Comparison of ENCODE assay signal across 8 cellular contexts in the genomic region with DNA sequence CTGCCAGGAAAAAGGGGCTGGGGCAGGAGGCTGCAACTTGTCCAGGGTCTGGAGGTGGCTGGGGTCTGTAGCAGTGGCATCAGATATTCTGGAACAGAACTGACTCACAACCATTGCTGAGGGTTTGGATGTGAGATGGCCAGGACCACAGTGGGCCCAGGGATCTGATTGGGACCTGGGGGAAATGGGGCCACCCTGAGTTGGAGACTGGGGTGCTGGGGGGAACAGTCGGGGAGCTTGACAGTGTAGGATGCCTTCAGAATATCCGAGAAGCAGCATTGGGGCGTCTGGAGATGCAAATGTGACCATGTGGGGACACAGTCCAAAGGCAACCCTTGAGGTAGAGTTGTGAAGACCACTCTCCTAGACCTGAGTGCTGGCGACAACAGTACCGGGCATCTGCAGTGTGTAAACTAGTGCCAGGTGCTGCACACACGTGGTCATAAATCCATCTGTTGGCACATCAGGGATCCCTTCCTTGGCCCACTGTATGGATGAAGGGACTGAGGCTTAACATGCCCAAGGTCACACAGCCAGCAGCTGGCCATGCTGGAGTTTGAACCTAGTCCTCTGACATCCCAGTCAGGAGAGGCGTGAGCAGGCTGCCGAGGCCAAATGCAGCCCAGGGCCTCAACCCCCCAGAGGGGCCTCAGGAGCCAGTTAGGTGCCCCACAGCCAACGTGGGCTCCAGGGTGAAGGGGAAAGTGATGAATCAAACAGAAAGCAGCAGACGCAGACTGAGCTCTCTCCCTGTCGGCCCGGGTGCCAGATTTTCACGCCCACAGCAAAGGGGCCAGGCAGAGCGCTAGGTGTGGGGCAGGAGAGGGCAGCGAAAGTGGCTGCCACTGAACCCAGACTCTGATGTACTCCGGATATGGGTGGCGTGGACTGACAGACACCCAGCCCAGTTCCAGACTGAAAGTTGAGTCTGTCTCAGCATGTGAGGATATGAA. TPM values are rescaled to one million over a fixed set of nuclear protein-coding genes. Genes with fewer than 3 reads are reported as not detected.
A peak's percentile ranks its signal among the peaks of the same experiment; 100 is the strongest.
DNase-seq lines count a peak whose midpoint lies in the region; ATAC-seq and TF ChIP-seq lines count a peak whose summit lies in the region.

No MANE protein-coding gene starts in this region.

- peaks cover 89% of the 10 kb centered on the region for H3K4me1 ChIP-seq in left ventricle myocardium inferior
- H3K4me1 ChIP-seq in right lobe of liver = peaks cover 0 to 94% (median 37%) of the 10 kb centered on the region in 4 donors
- peaks cover 49 to 80% of the 10 kb centered on the region in 2 donors for H3K4me1 ChIP-seq in thyroid gland

- TF ChIP-seq POLR2A in right lobe of liver (IDR thresholded peaks at IDR 0.05) = no peak
- no peak for TF ChIP-seq POLR2A in thyroid gland (IDR thresholded peaks at IDR 0.05)

- no peak for ATAC-seq in left cardiac atrium
- ATAC-seq in right lobe of liver = peak; percentile 16 to 55 (median 40)
- ATAC-seq in HG02970 (IDR thresholded peaks at IDR 0.05; ENCODE audit: low FRiP score, unreplicated experiment) = no peak
- ATAC-seq in HG03139 (IDR thresholded peaks at IDR 0.05; ENCODE audit: unreplicated experiment) = no peak

- intact Hi-C loops in left ventricle myocardium inferior (cut with micrococcal nuclease) (no loop called here), left cardiac atrium (cut with DNase I) (no loop called here), right lobe of liver (cut with DNase I) (no loop called here), thyroid gland (cut with DNase I) (no loop called here)

- H3K27ac ChIP-seq in left ventricle myocardium inferior (replicated peaks) = peak overlapping the region; percentile 93
- H3K27ac ChIP-seq in right lobe of liver = peak overlapping the region; percentile 69 to 82 (median 75)
- peak overlapping the region; percentile 36 to 98 (median 96) for H3K27ac ChIP-seq in thyroid gland

- H3K9me3 ChIP-seq in left ventricle myocardium inferior (replicated peaks) (no peaks in the 10 kb centered on the region), right lobe of liver (no peaks in the 10 kb centered on the region), thyroid gland (no peaks in the 10 kb centered on the region)

- no peak for DNase-seq in left ventricle myocardium inferior
- no peak for DNase-seq in left cardiac atrium
- peak; percentile 43 to 52 for DNase-seq in activated CD8-positive, alpha-beta memory T cell treated with anti-CD3 and anti-CD28 coated beads for 4 hours (ENCODE audit: low read depth in 2 of 2)
- DNase-seq in right lobe of liver = peak; percentile 56 to 79 (median 72)
- DNase-seq in thyroid gland = peak in 1 of 2 donors; percentile 41
- DNase-seq in NCI-H774 (lab: John Stamatoyannopoulos, UW) = no peak

- no peaks in the 10 kb centered on the region for H3K36me3 ChIP-seq in left ventricle myocardium inferior
- no peaks in the 10 kb centered on the region for H3K36me3 ChIP-seq in right lobe of liver
- H3K36me3 ChIP-seq in thyroid gland = no peaks in the 10 kb centered on the region

- TF ChIP-seq CTCF in left ventricle myocardium inferior (IDR thresholded peaks at IDR 0.05; ENCODE audit: borderline replicate concordance) = no peak
- no peak for TF ChIP-seq CTCF in right lobe of liver (IDR thresholded peaks at IDR 0.05)
- TF ChIP-seq CTCF in thyroid gland (IDR thresholded peaks at IDR 0.05) = no peak

- no peaks in the 10 kb centered on the region for H3K27me3 ChIP-seq in left ventricle myocardium inferior (ENCODE audit: low read depth)
- no peaks in the 10 kb centered on the region for H3K27me3 ChIP-seq in right lobe of liver
- H3K27me3 ChIP-seq in thyroid gland = no peaks in the 10 kb centered on the region

- WGBS in right lobe of liver (ENCODE audit: insufficient coverage, low coverage, low lambda C conversion rate, missing lambda C conversion rate) = 6% methylated on average over 3 of the region's 17 CpGs
- WGBS in thyroid gland, 2 donors = 65 to 71% methylated on average over 17 of the region's 17 CpGs

- H3K4me3 ChIP-seq in left ventricle myocardium inferior (no peak overlapping the region), right lobe of liver (no peak overlapping the region), thyroid gland (replicated peaks in 1 of 3) (no peak overlapping the region)

RNA-seq across cellular contexts. Expression of a gene that starts 18.8 kb away (rescaled TPM):
- total RNA-seq in left ventricle myocardium inferior = 16.1 TPM
- total RNA-seq in left cardiac atrium = 10 to 100 TPM; 11.8 to 19.7 TPM
- 10 to 100 TPM; 10.5 to 19.4 (median 14.0) TPM for total RNA-seq in right lobe of liver
- total RNA-seq in thyroid gland = 10 to 100 TPM; 13.9 to 20.8 (median 17.6) TPM

RNA-seq across cellular contexts. Expression of a gene that starts 20.5 kb away (rescaled TPM):
- 57.2 TPM for total RNA-seq in left ventricle myocardium inferior
- total RNA-seq in left cardiac atrium = 10 to 100 TPM; 29.7 to 32.3 TPM
- total RNA-seq in right lobe of liver = 1 to 10 TPM; 2.0 to 7.8 (median 2.8) TPM
- 10 to 100 TPM; 19.6 to 22.0 (median 20.3) TPM for total RNA-seq in thyroid gland

RNA-seq across cellular contexts. Expression of a gene that starts 23.5 kb away (rescaled TPM):
- total RNA-seq in left ventricle myocardium inferior (16.6 TPM), left cardiac atrium (10 to 100 TPM in 1 of 2 donors, 1 to 10 TPM in 1; 10.0 to 41.9 TPM), right lobe of liver (10 to 100 TPM in 4 of 6 experiments, 1 to 10 TPM in 2; 5.3 to 28.1 (median 17.8) TPM), thyroid gland (10 to 100 TPM; 31.0 to 78.1 (median 48.0) TPM)

RNA-seq across cellular contexts. Expression of a gene that starts 28.9 kb away (rescaled TPM):
- total RNA-seq in left ventricle myocardium inferior (359 TPM), left cardiac atrium (100 to 1,000 TPM; 170 to 177 TPM), right lobe of liver (10 to 100 TPM; 16.6 to 21.4 (median 18.6) TPM), thyroid gland (100 to 1,000 TPM in 1 of 4 donors, 10 to 100 TPM in 3; 66.1 to 147 (median 97.5) TPM)

Comparison
In these comparisons a context has a peak if more than half of its experiments do, and no peak if none do; other contexts are left out.
1. DNase-seq: peak in activated CD8-positive, alpha-beta memory T cell treated with anti-CD3 and anti-CD28 coated beads for 4 hours (2 of 2) and right lobe of liver (3 of 3); none in left ventricle myocardium inferior (single experiment), left cardiac atrium (single experiment) and NCI-H774 (single experiment).
2. ATAC-seq: peak in right lobe of liver (4 of 4); none in left cardiac atrium (0 of 2), HG02970 (single experiment) and HG03139 (single experiment).
3. Peak in every context shown above with its lines, with median percentiles within 50 percentile points of each other: H3K27ac ChIP-seq.